In genomic region chr12:108565976-108566375, GRCh38 we compare ENCODE assay signal across 9 cellular contexts. TPM values are rescaled to one million over a fixed set of nuclear protein-coding genes. Genes with fewer than 3 reads are reported as not detected.
DNase-seq lines count a peak whose midpoint lies in the region; ATAC-seq, FAIRE-seq and TF ChIP-seq lines count a peak whose summit lies in the region.
"Had no signal": no experiment of that assay in that cellular context is flagged by ENCODE, and none has a peak within 500 bp of the region (broad histone marks: within the 10 kb centered on the region; RNA-seq: fewer than 3 reads in every experiment).

No MANE protein-coding gene starts in this region.

- H3K27ac ChIP-seq in endothelial cell of umbilical vein (ENCODE audit: insufficient read depth, low read depth, low read length): peak overlapping the region; percentile 27
- H3K27ac ChIP-seq in pancreas: peak overlapping the region in 3 of 4 donors; percentile 8 to 49 (median 47)

- peaks cover 27% of the 10 kb centered on the region for H3K4me1 ChIP-seq in endothelial cell of umbilical vein (ENCODE audit: control insufficient read depth, extremely low read depth, insufficient read depth, low read length)
- H3K4me1 ChIP-seq in pancreas: peaks cover 5 to 13% (median 10%) of the 10 kb centered on the region in 3 donors

- H3K9ac ChIP-seq in endothelial cell of umbilical vein (replicated peaks; ENCODE audit: extremely low read depth, insufficient read depth, low read length): no peak overlapping the region

- no peak for TF ChIP-seq POLR2A in endothelial cell of umbilical vein (IDR thresholded peaks at IDR 0.05; ENCODE audit: low read depth, low read length)

- no peak overlapping the region for H2AFZ ChIP-seq in endothelial cell of umbilical vein (ENCODE audit: low read depth, low read length)

- dilution Hi-C loops in endothelial cell of umbilical vein (cut with MboI; ENCODE audit: extremely low pct_ligation_motif_present, low sequenced_read_pairs): no loop called here

- 3% methylated on average over 2 of the region's 2 CpGs for WGBS in pancreas, 2 donors

- H3K36me3 ChIP-seq in endothelial cell of umbilical vein (ENCODE audit: control insufficient read depth in 2 of 2, extremely low read depth in 1 of 2, insufficient read depth in 2 of 2, low read length in 2 of 2): peaks cover 15 to 17% of the 10 kb centered on the region in 2 experiments
- H3K36me3 ChIP-seq in pancreas: peaks cover 0 to 49% (median 7%) of the 10 kb centered on the region in 3 donors

- H3K27me3 ChIP-seq in endothelial cell of umbilical vein (ENCODE audit: control insufficient read depth in 2 of 2, insufficient read depth in 2 of 2, low read length in 2 of 2) (no peaks in the 10 kb centered on the region), pancreas (no peaks in the 10 kb centered on the region)

- POLR2A ChIA-PET in endothelial cell of umbilical vein (lab: Charles Lee): no interaction called here

- DNase-seq in GM03348 (ENCODE audit: low spot score): peak; percentile 62
- peak; percentile 93 for DNase-seq in NCI-H2107 treated with DMSO at 0.1 percent for 48 hours (lab: John Stamatoyannopoulos, UW; ENCODE audit: unreplicated experiment)
- DNase-seq in activated CD8-positive, alpha-beta memory T cell treated with anti-CD3 and anti-CD28 coated beads, Interleukin-2, amount 50 U/mL, for 4 hours: peak; percentile 69
- DNase-seq in endothelial cell of umbilical vein (ENCODE audit: low read depth, low spot score): peak; percentile 89
- peak; percentile 81 to 95 (median 89) for DNase-seq in pancreas
- no peak for DNase-seq in foreskin melanocyte
- DNase-seq in NCI-H748 (lab: John Stamatoyannopoulos, UW; ENCODE audit: unreplicated experiment): no peak

- FAIRE-seq in endothelial cell of umbilical vein (lab: Jason Lieb, UNC) (peak; percentile 85), pancreas (lab: Jason Lieb, UNC) (no peak)
- FAIRE-seq: TTC549 had no signal

- no peaks in the 10 kb centered on the region for H4K20me1 ChIP-seq in endothelial cell of umbilical vein (replicated peaks; ENCODE audit: control insufficient read depth, extremely low read depth, insufficient read depth, low read length)

- intact Hi-C loops in endothelial cell of umbilical vein (cut with micrococcal nuclease): no loop called here
- intact Hi-C loops in pancreas (cut with DNase I): loop anchor here in 1 of 3 donors (10.0 kb wide), 1 partner anchor 239 kb away; no protein-coding TSS in a partner anchor

- TF ChIP-seq CTCF in endothelial cell of umbilical vein (IDR thresholded peaks at IDR 0.05; ENCODE audit: extremely low read depth in 1 of 2, insufficient read depth in 1 of 2, low read depth in 1 of 2, low read length in 2 of 2): no peak
- TF ChIP-seq CTCF in pancreas (IDR thresholded peaks at IDR 0.05): no peak

- CTCF ChIA-PET in endothelial cell of umbilical vein (lab: Charles Lee): interaction anchor here (0.5 to 3.1 kb wide), 9 partner anchors 52 to 828 kb away, joined by 3 to 55 read pairs (median 5); partner anchors contain the start of gene ALKBH2

- H3K4me3 ChIP-seq in endothelial cell of umbilical vein (replicated peaks in 1 of 3; ENCODE audit: insufficient read depth in 1 of 3, low read depth in 1 of 3, low read length in 3 of 3) (no peak overlapping the region), pancreas (no peak overlapping the region)

- no peak overlapping the region for H3K4me2 ChIP-seq in endothelial cell of umbilical vein (ENCODE audit: insufficient read depth, low read length)

- H3K9me1 ChIP-seq in endothelial cell of umbilical vein (replicated peaks; ENCODE audit: control insufficient read depth, extremely low read depth, insufficient read depth, low read length): no peaks in the 10 kb centered on the region

- ATAC-seq in pancreas (peak; percentile 18 to 41 (median 24)), HG03432 (IDR thresholded peaks at IDR 0.05; ENCODE audit: unreplicated experiment) (no peak)

- no TSS peak for BruUV-seq in endothelial cell of umbilical vein (replicated peaks; lab: Mats Ljungman, UMichigan)

- peaks cover 4% of the 10 kb centered on the region for H3K79me2 ChIP-seq in endothelial cell of umbilical vein (ENCODE audit: control insufficient read depth, insufficient read depth, low read length)

- H3K9me3 ChIP-seq in endothelial cell of umbilical vein (replicated peaks; ENCODE audit: control insufficient read depth, insufficient read depth, low read length) (no peaks in the 10 kb centered on the region), pancreas (no peaks in the 10 kb centered on the region)

TF ChIP-seq in endothelial cell of umbilical vein, 7 proteins besides CTCF, POLR2A, EP300 and RAD21:
- no peak for TF ChIP-seq GATA2 (IDR thresholded peaks at IDR 0.05; ENCODE audit: insufficient read depth, insufficient read length, low read depth, low read length)
- TF ChIP-seq MYC (IDR thresholded peaks at IDR 0.05; ENCODE audit: low read depth, low read length): peak; percentile 77
- TF ChIP-seq MAX (IDR thresholded peaks at IDR 0.05; ENCODE audit: insufficient read depth, insufficient read length): peak; percentile 86
- TF ChIP-seq EZH2 (IDR thresholded peaks at IDR 0.05; ENCODE audit: borderline replicate concordance, low read depth, low read length, severe bottlenecking): no peak
- peak; percentile 1 for TF ChIP-seq JUN (IDR thresholded peaks at IDR 0.05; ENCODE audit: borderline replicate concordance, insufficient read depth, insufficient read length, low read depth)
- peak; percentile 71 for TF ChIP-seq FOS (IDR thresholded peaks at IDR 0.05; ENCODE audit: borderline replicate concordance, insufficient read depth, low read length)
- TF ChIP-seq POLR2AphosphoS5 (IDR thresholded peaks at IDR 0.05; ENCODE audit: insufficient read depth, low read depth, low read length): peak; percentile 78

RNA-seq across cellular contexts. Expression of gene ISCU, which starts 3.6 kb away (rescaled TPM):
- 74.8 and 75.0 TPM in 2 replicates for total RNA-seq in endothelial cell of umbilical vein
- polyA plus RNA-seq in endothelial cell of umbilical vein: 65.0 and 78.6 TPM in 2 replicates
- polyA plus RNA-seq in endothelial cell of umbilical vein (2011; cell fraction: cytosol; rRNA removed): 88.6 and 96.2 TPM in 2 replicates
- 193 and 227 TPM in 2 replicates for polyA plus RNA-seq in endothelial cell of umbilical vein (2011; cell fraction: nucleus; rRNA removed)
- polyA plus RNA-seq in endothelial cell of umbilical vein (2012): 98.1 and 134 TPM in 2 replicates
- polyA minus RNA-seq in endothelial cell of umbilical vein: 57.8 and 58.6 TPM in 2 replicates
- polyA minus RNA-seq in endothelial cell of umbilical vein (2011; cell fraction: cytosol; rRNA and poly(A)+ RNA removed): 28.8 TPM
- polyA minus RNA-seq in endothelial cell of umbilical vein (2011; cell fraction: nucleus; rRNA and poly(A)+ RNA removed): 26.9 and 38.7 TPM in 2 replicates
- 10 to 100 TPM; 34.1 to 66.7 (median 41.4) TPM for total RNA-seq in pancreas
- 100 to 1,000 TPM in 1 of 2 donors, 10 to 100 TPM in 1; 51.8 to 126 TPM for polyA plus RNA-seq in pancreas

RNA-seq across cellular contexts. Expression of gene SART3, which starts 5.0 kb away (rescaled TPM):
- total RNA-seq in endothelial cell of umbilical vein (48.1 and 50.7 TPM in 2 replicates), pancreas (10 to 100 TPM; 13.9 to 23.4 (median 16.7) TPM)
- polyA plus RNA-seq in endothelial cell of umbilical vein (6.7 and 13.9 TPM in 2 replicates), pancreas (10 to 100 TPM; 14.9 to 21.7 TPM)
- 15.8 and 16.0 TPM in 2 replicates for polyA plus RNA-seq in endothelial cell of umbilical vein (2011; cell fraction: cytosol; rRNA removed)
- 63.9 and 70.1 TPM in 2 replicates for polyA plus RNA-seq in endothelial cell of umbilical vein (2011; cell fraction: nucleus; rRNA removed)
- polyA plus RNA-seq in endothelial cell of umbilical vein (2012): 35.0 and 37.2 TPM in 2 replicates
- 45.0 and 49.8 TPM in 2 replicates for polyA minus RNA-seq in endothelial cell of umbilical vein
- 16.8 TPM for polyA minus RNA-seq in endothelial cell of umbilical vein (2011; cell fraction: cytosol; rRNA and poly(A)+ RNA removed)
- 112 and 125 TPM in 2 replicates for polyA minus RNA-seq in endothelial cell of umbilical vein (2011; cell fraction: nucleus; rRNA and poly(A)+ RNA removed)

RNA-seq across cellular contexts. Expression of gene TMEM119, which starts 31.9 kb away (rescaled TPM):
- total RNA-seq in endothelial cell of umbilical vein: not detected in 2 replicates
- not detected in 2 replicates for polyA plus RNA-seq in endothelial cell of umbilical vein
- not detected in 2 replicates for polyA plus RNA-seq in endothelial cell of umbilical vein (2011; cell fraction: cytosol; rRNA removed)
- not detected in 2 replicates for polyA plus RNA-seq in endothelial cell of umbilical vein (2011; cell fraction: nucleus; rRNA removed)
- polyA plus RNA-seq in endothelial cell of umbilical vein (2012): not detected in 2 replicates
- polyA minus RNA-seq in endothelial cell of umbilical vein: not detected in 2 replicates
- polyA minus RNA-seq in endothelial cell of umbilical vein (2011; cell fraction: cytosol; rRNA and poly(A)+ RNA removed): not detected
- polyA minus RNA-seq in endothelial cell of umbilical vein (2011; cell fraction: nucleus; rRNA and poly(A)+ RNA removed): not detected in 2 replicates
- 10 to 100 TPM in 1 of 6 donors, 1 to 10 TPM in 5; 1.0 to 18.8 (median 2.5) TPM for total RNA-seq in pancreas
- polyA plus RNA-seq in pancreas: 1 to 10 TPM; 2.0 to 2.2 TPM

RNA-seq across cellular contexts. Expression of gene FICD, which starts 50.9 kb away (rescaled TPM):
- total RNA-seq in endothelial cell of umbilical vein (6.0 and 6.1 TPM in 2 replicates), pancreas (10 to 100 TPM in 5 of 6 donors, 1 to 10 TPM in 1; 8.8 to 16.9 (median 11.1) TPM)
- polyA plus RNA-seq in endothelial cell of umbilical vein (3.0 and 3.9 TPM in 2 replicates), pancreas (1 to 10 TPM; 7.5 to 7.8 TPM)
- 2.1 and 2.8 TPM in 2 replicates for polyA plus RNA-seq in endothelial cell of umbilical vein (2011; cell fraction: cytosol; rRNA removed)
- 4.2 and 4.5 TPM in 2 replicates for polyA plus RNA-seq in endothelial cell of umbilical vein (2011; cell fraction: nucleus; rRNA removed)
- polyA plus RNA-seq in endothelial cell of umbilical vein (2012): 5.2 and 7.9 TPM in 2 replicates
- 11.0 and 19.2 TPM in 2 replicates for polyA minus RNA-seq in endothelial cell of umbilical vein
- polyA minus RNA-seq in endothelial cell of umbilical vein (2011; cell fraction: cytosol; rRNA and poly(A)+ RNA removed): 1.9 TPM
- polyA minus RNA-seq in endothelial cell of umbilical vein (2011; cell fraction: nucleus; rRNA and poly(A)+ RNA removed): 5.8 and 7.2 TPM in 2 replicates

Comparison
In these comparisons a context has a peak if more than half of its experiments do, and no peak if none do; other contexts are left out.
1. DNase-seq: peak in GM03348 (single experiment), NCI-H2107 treated with DMSO at 0.1 percent for 48 hours (single experiment), activated CD8-positive, alpha-beta memory T cell treated with anti-CD3 and anti-CD28 coated beads, Interleukin-2, amount 50 U/mL, for 4 hours (single experiment), endothelial cell of umbilical vein (single experiment) and pancreas (6 of 6); none in foreskin melanocyte (single experiment) and NCI-H748 (single experiment).